Comparison of ENCODE assay signal across 14 cellular contexts in the genomic region with DNA sequence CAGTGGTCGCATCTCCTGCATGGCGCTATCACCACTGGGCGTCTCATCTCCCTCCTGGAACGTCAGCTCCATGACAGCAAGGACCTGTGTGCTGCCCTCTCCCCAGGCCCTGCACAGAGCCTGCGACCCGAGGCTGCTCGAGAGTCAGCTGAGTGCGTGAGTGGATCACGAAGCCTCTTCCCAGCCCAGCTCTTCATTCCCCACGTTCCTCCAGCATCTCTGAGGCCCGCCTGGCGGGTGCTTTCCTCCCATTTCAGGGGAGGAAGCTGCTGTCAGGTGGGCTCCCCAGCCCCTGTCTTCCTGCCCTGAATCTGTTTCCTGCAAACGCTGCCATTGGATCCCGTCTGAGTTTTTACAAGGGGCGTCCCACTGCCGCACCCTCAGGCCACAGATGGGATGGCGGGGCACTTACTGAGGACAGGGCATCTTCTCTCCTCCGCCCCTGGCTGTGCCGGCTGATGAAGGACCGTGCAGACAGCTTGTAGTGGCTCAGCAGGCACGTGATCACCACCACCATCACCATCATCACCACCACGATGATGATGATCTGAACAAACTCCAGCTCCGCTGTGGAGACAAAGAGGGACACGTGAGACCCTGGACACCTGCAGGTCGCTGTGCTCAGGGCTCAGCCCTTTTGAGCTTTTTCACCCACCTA. TPM values are rescaled to one million over a fixed set of nuclear protein-coding genes. Genes with fewer than 3 reads are reported as not detected.
DNase-seq lines count a peak whose midpoint lies in the region; ATAC-seq and TF ChIP-seq lines count a peak whose summit lies in the region.
"Had no signal": no experiment of that assay in that cellular context is flagged by ENCODE, and none has a peak within 500 bp of the region (broad histone marks: within the 10 kb centered on the region; RNA-seq: fewer than 3 reads in every experiment).

No MANE protein-coding gene starts in this region.

- no peak for TF ChIP-seq POLR2A in spleen (IDR thresholded peaks at IDR 0.05)

- TF ChIP-seq RAD21 in SK-N-SH (IDR thresholded peaks at IDR 0.05; ENCODE audit: low read length) = no peak

- no peak overlapping the region for H3K4me3 ChIP-seq in SK-N-SH (ENCODE audit: low read depth in 2 of 2, low read length in 1 of 2)
- H3K4me3 ChIP-seq in WERI-Rb-1 (ENCODE audit: low read depth, low read length) = no peak overlapping the region
- H3K4me3 ChIP-seq in right cardiac atrium (ENCODE audit: low read length) = no peak overlapping the region
- H3K4me3 ChIP-seq in spleen = no peak overlapping the region

- ATAC-seq in SK-N-SH treated with all-trans-retinoic acid at 6 μM for 48 hours (no peak), right cardiac atrium (no peak)
- ATAC-seq: stimulated activated naive CD8-positive, alpha-beta T cell treated with anti-CD3 and anti-CD28 coated beads, Interleukin-15, Interleukin-2, amounts not matched to agents 100 U/mL and 50 U/mL, for 24 hours had no signal

- H3K9ac ChIP-seq in SK-N-SH = no peak overlapping the region

- 93% methylated on average over 24 of the region's 25 CpGs for WGBS in SK-N-SH (ENCODE audit: low lambda C conversion rate)
- WGBS in right cardiac atrium = 82% methylated on average over 25 of the region's 25 CpGs
- 77 to 82% (median 78%) methylated on average over 22 to 25 of the region's 25 CpGs for WGBS in spleen, 5 donors

- DNase-seq in SK-N-SH = peak; percentile 30
- DNase-seq in WERI-Rb-1 = peak; percentile 4
- peak; percentile 3 to 37 (median 27) for DNase-seq in right cardiac atrium
- peak; percentile 67 for DNase-seq in spleen
- DNase-seq in hepatic stellate cell (ENCODE audit: low spot score) = no peak
- DNase-seq in effector CD4-positive, alpha-beta T cell = no peak
- no peak for DNase-seq in NCI-H2171 (lab: John Stamatoyannopoulos, UW)
- DNase-seq: activated naive CD4-positive, alpha-beta T cell; NCI-H524; nucleus accumbens; SHP77; stimulated activated naive CD8-positive, alpha-beta T cell treated with anti-CD3 and anti-CD28 coated beads, Interleukin-15, Interleukin-2, amounts not matched to agents 100 U/mL and 50 U/mL, for 24 hours had no signal

- H3K27ac ChIP-seq in SK-N-SH (ENCODE audit: low read depth in 2 of 2, low read length in 1 of 2) (peak overlapping the region in 1 of 2 experiments; percentile 40; a peak in 1 of 4 replicates), WERI-Rb-1 (no peak overlapping the region), right cardiac atrium (ENCODE audit: low read length) (no peak overlapping the region), spleen (no peak overlapping the region)

- no peaks in the 10 kb centered on the region for H3F3A ChIP-seq in SK-N-SH (replicated peaks; ENCODE audit: insufficient read depth)

- CTCF ChIA-PET in SK-N-SH (lab: Yijun Ruan, JAX) = interaction anchor here (0.8 to 1.2 kb wide), 4 partner anchors 44 to 520 kb away, joined by 3 to 5 read pairs (median 3); no protein-coding TSS in a partner anchor

- no peaks in the 10 kb centered on the region for H3K27me3 ChIP-seq in SK-N-SH (ENCODE audit: insufficient read depth)
- no peaks in the 10 kb centered on the region for H3K27me3 ChIP-seq in WERI-Rb-1 (ENCODE audit: insufficient read depth, low read depth, severe bottlenecking)
- H3K27me3 ChIP-seq in right cardiac atrium (ENCODE audit: control insufficient read depth, insufficient read depth) = no peaks in the 10 kb centered on the region
- no peaks in the 10 kb centered on the region for H3K27me3 ChIP-seq in spleen (replicated peaks in 1 of 7)

- intact Hi-C loops in right cardiac atrium (cut with DNase I) = loop anchor here in 2 of 4 donors (10.0 kb wide), 4 partner anchors 46 to 526 kb away; no protein-coding TSS in a partner anchor
- intact Hi-C loops in spleen (cut with DNase I; ENCODE audit: low total_unique reads) = loop anchor here (10.0 kb wide), 2 partner anchors 54 to 426 kb away; no protein-coding TSS in a partner anchor

- H3K9me3 ChIP-seq in SK-N-SH (no peaks in the 10 kb centered on the region), WERI-Rb-1 (ENCODE audit: severe bottlenecking) (no peaks in the 10 kb centered on the region), right cardiac atrium (ENCODE audit: control insufficient read depth, low read length) (no peaks in the 10 kb centered on the region), spleen (no peaks in the 10 kb centered on the region)

- H4K20me1 ChIP-seq in SK-N-SH (ENCODE audit: insufficient read depth) = peaks cover 46% of the 10 kb centered on the region

- H3K36me3 ChIP-seq in SK-N-SH (replicated peaks in 1 of 2; ENCODE audit: control insufficient read depth in 1 of 2, insufficient read depth in 2 of 2, low read length in 1 of 2) (peaks cover 0 to 33% of the 10 kb centered on the region in 2 experiments), WERI-Rb-1 (peaks cover 15% of the 10 kb centered on the region), spleen (peaks cover 0 to 35% (median 9%) of the 10 kb centered on the region in 6 donors)

- no peak overlapping the region for H3K4me2 ChIP-seq in SK-N-SH

- TF ChIP-seq CTCF in SK-N-SH (IDR thresholded peaks at IDR 0.05) (no peak), WERI-Rb-1 (IDR thresholded peaks at IDR 0.05; ENCODE audit: low read depth, low read length) (no peak), spleen (IDR thresholded peaks at IDR 0.05 in 8 of 11, conservative IDR thresholded peaks at IDR 0.05 in 3 of 11) (no peak)

- H2AFZ ChIP-seq in SK-N-SH (ENCODE audit: low read depth) = no peak overlapping the region

- H3K79me2 ChIP-seq in SK-N-SH (ENCODE audit: insufficient read depth) = peaks cover 33% of the 10 kb centered on the region

- H3K4me1 ChIP-seq in SK-N-SH (ENCODE audit: control insufficient read depth in 1 of 2, insufficient read depth in 2 of 2, low read depth in 1 of 2, low read length in 1 of 2) = peaks cover 0 to 50% of the 10 kb centered on the region in 2 experiments; a peak in 1 of 4 replicates
- no peaks in the 10 kb centered on the region for H3K4me1 ChIP-seq in right cardiac atrium (ENCODE audit: control insufficient read depth, insufficient read depth, low read length)
- H3K4me1 ChIP-seq in spleen = peaks cover 0 to 51% (median 20%) of the 10 kb centered on the region in 6 donors

- no peak for TF ChIP-seq EP300 in SK-N-SH (IDR thresholded peaks at IDR 0.05; ENCODE audit: borderline replicate concordance in 1 of 2, low read depth in 1 of 2, low read length in 1 of 2)

- POLR2A ChIA-PET in SK-N-SH (lab: Yijun Ruan, JAX) = no interaction called here

- H3K9me2 ChIP-seq in SK-N-SH = no peaks in the 10 kb centered on the region

TF ChIP-seq in SK-N-SH, 30 proteins besides CTCF, POLR2A, EP300 and RAD21 (continues in another document):
- no peak for TF ChIP-seq FOXJ3 (CRISPR knock-in tag; IDR thresholded peaks at IDR 0.05)
- TF ChIP-seq GATA2 (CRISPR knock-in tag; IDR thresholded peaks at IDR 0.05) = no peak
- TF ChIP-seq USF2 (IDR thresholded peaks at IDR 0.05; ENCODE audit: borderline replicate concordance, low read depth, low read length) = no peak
- no peak for TF ChIP-seq TAF1 (IDR thresholded peaks at IDR 0.05; ENCODE audit: borderline replicate concordance, low read depth, low read length)
- TF ChIP-seq GABPA (IDR thresholded peaks at IDR 0.05; ENCODE audit: low read depth) = no peak

TF ChIP-seq in SK-N-SH treated with all-trans-retinoic acid at 6 μM for 48 hours, 23 proteins besides CTCF, POLR2A, EP300 and RAD21:
- TF ChIP-seq ZNF8 (CRISPR knock-in tag; IDR thresholded peaks at IDR 0.05) = no peak
- no peak for TF ChIP-seq CSRNP3 (CRISPR knock-in tag; IDR thresholded peaks at IDR 0.05)
- TF ChIP-seq ZFP3 (CRISPR knock-in tag; IDR thresholded peaks at IDR 0.05) = no peak
- TF ChIP-seq BACH2 (CRISPR knock-in tag; IDR thresholded peaks at IDR 0.05; ENCODE audit: borderline replicate concordance) = no peak
- no peak for TF ChIP-seq ZNF70 (CRISPR knock-in tag; IDR thresholded peaks at IDR 0.05)
- no peak for TF ChIP-seq RARB (CRISPR knock-in tag; IDR thresholded peaks at IDR 0.05)
- TF ChIP-seq, protein P1, sequence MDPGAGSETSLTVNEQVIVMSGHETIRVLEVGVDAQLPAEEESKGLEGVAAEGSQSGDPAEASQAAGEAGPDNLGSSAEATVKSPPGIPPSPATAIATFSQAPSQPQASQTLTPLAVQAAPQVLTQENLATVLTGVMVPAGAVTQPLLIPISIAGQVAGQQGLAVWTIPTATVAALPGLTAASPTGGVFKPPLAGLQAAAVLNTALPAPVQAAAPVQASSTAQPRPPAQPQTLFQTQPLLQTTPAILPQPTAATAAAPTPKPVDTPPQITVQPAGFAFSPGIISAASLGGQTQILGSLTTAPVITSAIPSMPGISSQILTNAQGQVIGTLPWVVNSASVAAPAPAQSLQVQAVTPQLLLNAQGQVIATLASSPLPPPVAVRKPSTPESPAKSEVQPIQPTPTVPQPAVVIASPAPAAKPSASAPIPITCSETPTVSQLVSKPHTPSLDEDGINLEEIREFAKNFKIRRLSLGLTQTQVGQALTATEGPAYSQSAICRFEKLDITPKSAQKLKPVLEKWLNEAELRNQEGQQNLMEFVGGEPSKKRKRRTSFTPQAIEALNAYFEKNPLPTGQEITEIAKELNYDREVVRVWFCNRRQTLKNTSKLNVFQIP (CRISPR knock-in tag; IDR thresholded peaks at IDR 0.05; ENCODE audit: borderline replicate concordance, low read depth) = no peak

RNA-seq across cellular contexts. Expression of gene ZBP1, which starts 39.0 kb away (rescaled TPM):
- polyA plus RNA-seq in SK-N-SH (2012; rRNA removed) = not detected in 2 replicates
- not detected in 2 replicates for polyA plus RNA-seq in SK-N-SH (2012; cell fraction: cytosol; rRNA removed)
- not detected in 2 replicates for polyA plus RNA-seq in SK-N-SH (2012; cell fraction: nucleus; rRNA removed)
- under 1 TPM in 2 of 4 donors, not detected in 2; 0.23 to 0.38 TPM for total RNA-seq in right cardiac atrium
- 0.16 TPM for polyA plus RNA-seq in right cardiac atrium
- total RNA-seq in spleen = 10 to 100 TPM; 11.7 to 28.4 (median 20.9) TPM
- polyA plus RNA-seq in spleen = 10 to 100 TPM in 1 of 3 donors, 1 to 10 TPM in 2; 8.6 to 11.2 (median 9.8) TPM
- total RNA-seq: A172 had no signal

RNA-seq across cellular contexts. Expression of gene PMEPA1, which starts 50.6 kb away (rescaled TPM):
- 5.9 and 7.1 TPM in 2 replicates for polyA plus RNA-seq in SK-N-SH (2012; rRNA removed)
- polyA plus RNA-seq in SK-N-SH (2012; cell fraction: cytosol; rRNA removed) = 6.1 and 6.8 TPM in 2 replicates
- polyA plus RNA-seq in SK-N-SH (2012; cell fraction: nucleus; rRNA removed) = 7.9 and 8.1 TPM in 2 replicates
- 10 to 100 TPM; 31.7 to 82.0 (median 44.3) TPM for total RNA-seq in right cardiac atrium
- 17.3 TPM for polyA plus RNA-seq in right cardiac atrium
- total RNA-seq in spleen = 10 to 100 TPM in 5 of 7 donors, 1 to 10 TPM in 2; 7.3 to 15.7 (median 10.9) TPM
- 1 to 10 TPM; 4.8 to 7.9 (median 6.7) TPM for polyA plus RNA-seq in spleen

Comparison
In these comparisons a context has a peak if more than half of its experiments do, and no peak if none do; other contexts are left out.
1. DNase-seq: peak in SK-N-SH (single experiment), WERI-Rb-1 (single experiment), right cardiac atrium (3 of 3) and spleen (single experiment); none in hepatic stellate cell (single experiment), effector CD4-positive, alpha-beta T cell (single experiment) and NCI-H2171 (single experiment).